7 cellular contexts compared by ENCODE assay signal in genomic region chr16:18923935-18924334, GRCh38. TPM values are rescaled to one million over a fixed set of nuclear protein-coding genes. Genes with fewer than 3 reads are reported as not detected.
DNase-seq lines count a peak whose midpoint lies in the region; ATAC-seq, FAIRE-seq and TF ChIP-seq lines count a peak whose summit lies in the region.
"Not testable (repeated sequence)": the region's sequence is repeated elsewhere in the genome, so short reads cannot be mapped to it uniquely, and the experiment has no call there.

No MANE protein-coding gene starts in this region.

- H3K9me3 ChIP-seq in Karpas-422 (ENCODE audit: low read length); endodermal cell (ENCODE audit: control insufficient read depth, low read length); HepG2 (ENCODE audit: low read length): not testable (repeated sequence)

- H3K4me3 Mint-ChIP-seq in T-helper 2 cell treated with Interferon-gamma antibody and Interleukin-4, amounts not matched to agents 5 μg/mL and 100 μg/mL, for 36 hours, result peak overlapping the region; percentile 94
- peak overlapping the region; percentile 99 for H3K4me3 Mint-ChIP-seq in activated naive CD4-positive, alpha-beta T cell treated with anti-CD3 and anti-CD28 coated beads, Interleukin-2, amount 10 ng/mL, durations not matched to agents 7 days and 5 days
- H3K4me3 Mint-ChIP-seq in endodermal cell (peak overlapping the region; percentile 89), progenitor cell of endocrine pancreas (ENCODE audit: low read depth) (peak overlapping the region; percentile 94)

- not testable (repeated sequence) for TF ChIP-seq EP300 in HepG2 (IDR thresholded peaks at IDR 0.05; ENCODE audit: low read depth in 2 of 2, low read length in 2 of 2); HepG2 (CRISPR knock-in tag; IDR thresholded peaks at IDR 0.05; ENCODE audit: borderline replicate concordance)

- not testable (repeated sequence) for H3K27ac ChIP-seq in Karpas-422 (ENCODE audit: low read length); endodermal cell (ENCODE audit: low read depth, low read length); HepG2 (ENCODE audit: extremely low read length, insufficient read depth, low read length)

- TF ChIP-seq CTCF in GM06990 (IDR thresholded peaks at IDR 0.05; ENCODE audit: insufficient read depth, low read length, poor library complexity, severe bottlenecking); endodermal cell (conservative IDR thresholded peaks at IDR 0.05); HepG2 (CRISPR knock-in tag; IDR thresholded peaks at IDR 0.05); progenitor cell of endocrine pancreas (IDR thresholded peaks at IDR 0.05; ENCODE audit: unreplicated experiment): not testable (repeated sequence)

- DNase-seq in GM06990 (ENCODE audit: extremely low read depth, insufficient read length); Karpas-422; T-helper 2 cell treated with Interferon-gamma antibody and Interleukin-4, amounts not matched to agents 5 μg/mL and 100 μg/mL, for 36 hours (ENCODE audit: low spot score); endodermal cell; HepG2 (ENCODE audit: low spot score); progenitor cell of endocrine pancreas (ENCODE audit: low spot score, unreplicated experiment): not testable (repeated sequence)
- peak; percentile 46 for DNase-seq in activated naive CD4-positive, alpha-beta T cell treated with anti-CD3 and anti-CD28 coated beads, Interleukin-2, amount 10 ng/mL, durations not matched to agents 7 days and 5 days

- CTCF ChIA-PET in activated naive CD4-positive, alpha-beta T cell treated with anti-CD3 and anti-CD28 coated beads, Interleukin-2, amount 10 ng/mL, durations not matched to agents 7 days and 5 days (lab: Charles Lee); HepG2 (lab: Yijun Ruan, JAX; ENCODE audit: low intra/inter-chr PET ratio, low total read pairs): not testable (repeated sequence)

- ATAC-seq in HepG2, result not testable (repeated sequence)

- intact Hi-C loops in HepG2 (cut with micrococcal nuclease; ENCODE audit: unreplicated experiment), result not testable (repeated sequence)

- H4K20me1 ChIP-seq in Karpas-422 (ENCODE audit: insufficient read depth, low read depth, low read length), result peaks cover 12% of the 10 kb centered on the region; the same call in 1 of the 2 replicates
- H4K20me1 ChIP-seq in HepG2 (ENCODE audit: insufficient read depth, low read length), result peaks cover 45% of the 10 kb centered on the region

- H3K4me1 Mint-ChIP-seq in T-helper 2 cell treated with Interferon-gamma antibody and Interleukin-4, amounts not matched to agents 5 μg/mL and 100 μg/mL, for 36 hours (ENCODE audit: low read depth), result peaks cover 24% of the 10 kb centered on the region
- H3K4me1 Mint-ChIP-seq in activated naive CD4-positive, alpha-beta T cell treated with anti-CD3 and anti-CD28 coated beads, Interleukin-2, amount 10 ng/mL, durations not matched to agents 7 days and 5 days, result peaks cover 44% of the 10 kb centered on the region
- not testable (repeated sequence) for H3K4me1 Mint-ChIP-seq in endodermal cell
- H3K4me1 Mint-ChIP-seq in progenitor cell of endocrine pancreas (ENCODE audit: low read depth), result peaks cover 19% of the 10 kb centered on the region

- peak overlapping the region; percentile 92 for H3K4me2 ChIP-seq in Karpas-422 (ENCODE audit: low read depth, low read length, poor library complexity, severe bottlenecking)
- H3K4me2 ChIP-seq in HepG2 (ENCODE audit: low read depth, low read length), result peak overlapping the region; percentile 93

- not testable (repeated sequence) for H2AFZ ChIP-seq in Karpas-422 (ENCODE audit: low read length); HepG2 (ENCODE audit: low read length)

- BruUV-seq in HepG2 (replicated peaks; lab: Mats Ljungman, UMichigan), result not testable (repeated sequence)

- not testable (repeated sequence) for H3K36me3 ChIP-seq in GM06990 (ENCODE audit: control insufficient read depth, insufficient read depth, low read length); Karpas-422 (ENCODE audit: insufficient read depth, low read length); endodermal cell (ENCODE audit: control insufficient read depth, insufficient read depth, low read length); HepG2 (replicated peaks in 1 of 2; ENCODE audit: control insufficient read depth in 1 of 2, insufficient read depth in 2 of 2, low read length in 2 of 2)

- H3K27me3 ChIP-seq in GM06990 (replicated peaks; ENCODE audit: control insufficient read depth, insufficient read depth, low read length); Karpas-422 (ENCODE audit: low read length); endodermal cell (ENCODE audit: control insufficient read depth, insufficient read depth, low read length, poor library complexity, severe bottlenecking); HepG2 (ENCODE audit: control insufficient read depth in 1 of 2, insufficient read depth in 2 of 2, low read length in 2 of 2): not testable (repeated sequence)

- H3K4me1 ChIP-seq in Karpas-422 (ENCODE audit: low read length) (peaks cover 22% of the 10 kb centered on the region), HepG2 (ENCODE audit: insufficient read depth, low read length) (peaks cover 77% of the 10 kb centered on the region)
- not testable (repeated sequence) for H3K4me1 ChIP-seq in endodermal cell (ENCODE audit: control insufficient read depth, insufficient read depth, low read length)

- H3K79me2 ChIP-seq in Karpas-422 (ENCODE audit: low read length) (peaks cover 66% of the 10 kb centered on the region), HepG2 (ENCODE audit: insufficient read depth, low read length) (peaks cover 66% of the 10 kb centered on the region)

- not testable (repeated sequence) for H3K9me3 Mint-ChIP-seq in T-helper 2 cell treated with Interferon-gamma antibody and Interleukin-4, amounts not matched to agents 5 μg/mL and 100 μg/mL, for 36 hours; activated naive CD4-positive, alpha-beta T cell treated with anti-CD3 and anti-CD28 coated beads, Interleukin-2, amount 10 ng/mL, durations not matched to agents 7 days and 5 days; endodermal cell; progenitor cell of endocrine pancreas (ENCODE audit: low read depth)

- H3K27me3 Mint-ChIP-seq in T-helper 2 cell treated with Interferon-gamma antibody and Interleukin-4, amounts not matched to agents 5 μg/mL and 100 μg/mL, for 36 hours (ENCODE audit: low read depth); activated naive CD4-positive, alpha-beta T cell treated with anti-CD3 and anti-CD28 coated beads, Interleukin-2, amount 10 ng/mL, durations not matched to agents 7 days and 5 days; endodermal cell (ENCODE audit: insufficient read depth); progenitor cell of endocrine pancreas: not testable (repeated sequence)

- peaks cover 20% of the 10 kb centered on the region for H3K36me3 Mint-ChIP-seq in T-helper 2 cell treated with Interferon-gamma antibody and Interleukin-4, amounts not matched to agents 5 μg/mL and 100 μg/mL, for 36 hours (ENCODE audit: low read depth)
- H3K36me3 Mint-ChIP-seq in activated naive CD4-positive, alpha-beta T cell treated with anti-CD3 and anti-CD28 coated beads, Interleukin-2, amount 10 ng/mL, durations not matched to agents 7 days and 5 days, result peaks cover 16% of the 10 kb centered on the region
- not testable (repeated sequence) for H3K36me3 Mint-ChIP-seq in endodermal cell (ENCODE audit: low read depth); progenitor cell of endocrine pancreas (ENCODE audit: insufficient read depth)

- H3K27ac Mint-ChIP-seq in T-helper 2 cell treated with Interferon-gamma antibody and Interleukin-4, amounts not matched to agents 5 μg/mL and 100 μg/mL, for 36 hours, result peak overlapping the region; percentile 94
- peak overlapping the region; percentile 98 for H3K27ac Mint-ChIP-seq in activated naive CD4-positive, alpha-beta T cell treated with anti-CD3 and anti-CD28 coated beads, Interleukin-2, amount 10 ng/mL, durations not matched to agents 7 days and 5 days
- not testable (repeated sequence) for H3K27ac Mint-ChIP-seq in endodermal cell
- peak overlapping the region; percentile 84 for H3K27ac Mint-ChIP-seq in progenitor cell of endocrine pancreas

- FAIRE-seq in HepG2 (lab: Jason Lieb, UNC), result not testable (repeated sequence)

- H3K4me3 ChIP-seq in GM06990 (replicated peaks; ENCODE audit: low read depth, low read length) (peak overlapping the region; percentile 37), Karpas-422 (ENCODE audit: low read length) (peak overlapping the region; percentile 91; the same call in 1 of the 2 replicates), endodermal cell (ENCODE audit: low read length) (peak overlapping the region; percentile 91), HepG2 (replicated peaks in 1 of 3; ENCODE audit: insufficient read depth in 1 of 3, low read depth in 2 of 3, low read length in 3 of 3) (peak overlapping the region; percentile 23 to 96 (median 83); a peak in 4 of 6 replicates)

- TF ChIP-seq RAD21 in HepG2 (CRISPR knock-in tag; IDR thresholded peaks at IDR 0.05), result not testable (repeated sequence)

- in situ Hi-C loops in HepG2 (cut with HindIII; ENCODE audit: extremely low pct_ligation_motif_present, low pct_unique_long_range_greater_than_20kb), result not testable (repeated sequence)

- not testable (repeated sequence) for H3K9ac ChIP-seq in Karpas-422 (ENCODE audit: low read length); endodermal cell (ENCODE audit: extremely low read depth, low read length, poor library complexity, severe bottlenecking); HepG2 (ENCODE audit: insufficient read depth, low read depth, low read length)

- not testable (repeated sequence) for TF ChIP-seq POLR2A in HepG2 (IDR thresholded peaks at IDR 0.05; ENCODE audit: insufficient read depth in 1 of 2, low read depth in 2 of 2, low read length in 2 of 2)

- POLR2A ChIA-PET in HepG2 (lab: Yijun Ruan, JAX), result not testable (repeated sequence)

- H3K9me2 ChIP-seq in Karpas-422 (replicated peaks; ENCODE audit: insufficient read depth, low read length), result not testable (repeated sequence)

- 53 to 80% methylated on average over 1 to 4 of the region's 5 CpGs for WGBS in endodermal cell (ENCODE audit: insufficient coverage in 1 of 2, insufficient read length in 1 of 2), 2 experiments
- WGBS in HepG2 (ENCODE audit: low lambda C conversion rate), result 42% methylated on average over 5 of the region's 5 CpGs

RNA-seq across cellular contexts. Expression of gene SMG1, which starts 2.3 kb away (rescaled TPM):
- 63.1 and 91.0 TPM in 2 replicates for total RNA-seq in Karpas-422 (2014; rRNA removed; shearing (Covaris generic); ENCODE audit: low replicate concordance)
- total RNA-seq in endodermal cell (100 to 1,000 TPM; 100 to 113 TPM), HepG2 (2016; rRNA removed; fragmentation: Illumina TruSeq; extraction: Trizol) (53.7 and 72.7 TPM in 2 replicates), progenitor cell of endocrine pancreas (106 and 113 TPM in 2 replicates)
- polyA plus RNA-seq in endodermal cell (2013, experiment 1 of 2), result 25.1 TPM
- polyA plus RNA-seq in endodermal cell (2013, experiment 2 of 2), result 25.6 TPM
- total RNA-seq in HepG2 (2016; cell fraction: cytosol; rRNA removed; fragmentation: Illumina TruSeq; extraction: Trizol; ENCODE audit: low read depth), result 52.2 and 56.7 TPM in 2 replicates
- 50.1 and 65.9 TPM in 2 replicates for total RNA-seq in HepG2 (2016; cell fraction: insoluble cytoplasmic fraction; rRNA removed; fragmentation: Illumina TruSeq; extraction: Trizol)
- 45.7 and 53.5 TPM in 2 replicates for total RNA-seq in HepG2 (2016; cell fraction: membrane; rRNA removed; fragmentation: Illumina TruSeq; extraction: Trizol)
- 131 and 149 TPM in 2 replicates for total RNA-seq in HepG2 (2016; cell fraction: nucleus; rRNA removed; fragmentation: Illumina TruSeq; extraction: Trizol)
- polyA plus RNA-seq in HepG2 (2011; rRNA removed), result 39.1 and 48.7 TPM in 2 replicates
- polyA plus RNA-seq in HepG2 (2011; cell fraction: cytosol; rRNA removed), result 16.8 and 24.6 TPM in 2 replicates
- polyA plus RNA-seq in HepG2 (2011; cell fraction: nucleus; rRNA removed), result 87.4 and 101 TPM in 2 replicates
- 39.6 and 43.6 TPM in 2 replicates for polyA plus RNA-seq in HepG2 (2012)
- polyA plus RNA-seq in HepG2 (2016; cell fraction: cytosol; fragmentation: Illumina TruSeq; extraction: Trizol; ENCODE audit: low read depth), result 2.1 and 2.8 TPM in 2 replicates
- polyA plus RNA-seq in HepG2 (2016; cell fraction: insoluble cytoplasmic fraction; fragmentation: Illumina TruSeq; extraction: Trizol; ENCODE audit: low read depth), result 29.8 and 31.4 TPM in 2 replicates
- 4.7 and 5.7 TPM in 2 replicates for polyA plus RNA-seq in HepG2 (2016; cell fraction: membrane; fragmentation: Illumina TruSeq; extraction: Trizol; ENCODE audit: low read depth)
- polyA plus RNA-seq in HepG2 (2016; cell fraction: nucleus; fragmentation: Illumina TruSeq; extraction: Trizol; ENCODE audit: insufficient read depth, low read depth), result 100 and 114 TPM in 2 replicates
- polyA minus RNA-seq in HepG2 (2011; rRNA and poly(A)+ RNA removed; ENCODE audit: low replicate concordance), result 109 and 150 TPM in 2 replicates
- 67.3 and 79.2 TPM in 2 replicates for polyA minus RNA-seq in HepG2 (2011; cell fraction: cytosol; rRNA and poly(A)+ RNA removed)
- 508 and 586 TPM in 2 replicates for polyA minus RNA-seq in HepG2 (2011; cell fraction: nucleus; rRNA and poly(A)+ RNA removed)

RNA-seq across cellular contexts. Expression of gene TMC7, which starts 59.8 kb away (rescaled TPM):
- not detected in 2 replicates for total RNA-seq in Karpas-422 (2014; rRNA removed; shearing (Covaris generic); ENCODE audit: low replicate concordance)
- total RNA-seq in endodermal cell, result 10 to 100 TPM; 14.9 to 16.6 TPM
- 8.0 TPM for polyA plus RNA-seq in endodermal cell (2013, experiment 1 of 2)
- 8.5 TPM for polyA plus RNA-seq in endodermal cell (2013, experiment 2 of 2)
- 1.2 TPM in 2 replicates for total RNA-seq in HepG2 (2016; rRNA removed; fragmentation: Illumina TruSeq; extraction: Trizol)
- 0.20 and 0.62 TPM in 2 replicates for total RNA-seq in HepG2 (2016; cell fraction: cytosol; rRNA removed; fragmentation: Illumina TruSeq; extraction: Trizol; ENCODE audit: low read depth)
- 0.77 and 1.2 TPM in 2 replicates for total RNA-seq in HepG2 (2016; cell fraction: insoluble cytoplasmic fraction; rRNA removed; fragmentation: Illumina TruSeq; extraction: Trizol)
- total RNA-seq in HepG2 (2016; cell fraction: membrane; rRNA removed; fragmentation: Illumina TruSeq; extraction: Trizol), result 0.62 and 0.74 TPM in 2 replicates
- total RNA-seq in HepG2 (2016; cell fraction: nucleus; rRNA removed; fragmentation: Illumina TruSeq; extraction: Trizol), result 1.6 and 2.1 TPM in 2 replicates
- polyA plus RNA-seq in HepG2 (2011; rRNA removed), result 5.1 and 5.4 TPM in 2 replicates
- polyA plus RNA-seq in HepG2 (2011; cell fraction: cytosol; rRNA removed), result 3.4 and 5.0 TPM in 2 replicates
- 4.3 and 4.5 TPM in 2 replicates for polyA plus RNA-seq in HepG2 (2011; cell fraction: nucleus; rRNA removed)
- polyA plus RNA-seq in HepG2 (2012), result 2.8 and 4.5 TPM in 2 replicates
- polyA plus RNA-seq in HepG2 (2016; cell fraction: cytosol; fragmentation: Illumina TruSeq; extraction: Trizol; ENCODE audit: low read depth), result 0.16 and 0.23 TPM in 2 replicates
- 1.0 and 1.1 TPM in 2 replicates for polyA plus RNA-seq in HepG2 (2016; cell fraction: insoluble cytoplasmic fraction; fragmentation: Illumina TruSeq; extraction: Trizol; ENCODE audit: low read depth)
- polyA plus RNA-seq in HepG2 (2016; cell fraction: membrane; fragmentation: Illumina TruSeq; extraction: Trizol; ENCODE audit: low read depth), result 0.37 and 0.55 TPM in 2 replicates
- polyA plus RNA-seq in HepG2 (2016; cell fraction: nucleus; fragmentation: Illumina TruSeq; extraction: Trizol; ENCODE audit: insufficient read depth, low read depth), result 3.2 TPM in 2 replicates
- 4.8 and 9.6 TPM in 2 replicates for polyA minus RNA-seq in HepG2 (2011; rRNA and poly(A)+ RNA removed; ENCODE audit: low replicate concordance)
- 6.1 and 6.4 TPM in 2 replicates for polyA minus RNA-seq in HepG2 (2011; cell fraction: cytosol; rRNA and poly(A)+ RNA removed)
- polyA minus RNA-seq in HepG2 (2011; cell fraction: nucleus; rRNA and poly(A)+ RNA removed), result 7.6 and 10.7 TPM in 2 replicates
- 4.8 and 6.2 TPM in 2 replicates for total RNA-seq in progenitor cell of endocrine pancreas

Comparison
In these comparisons a context has a peak if more than half of its experiments do, and no peak if none do; other contexts are left out.
1. H3K4me3 ChIP-seq: peak in every context shown above with its lines; median percentile 91 in Karpas-422; 91 in endodermal cell; 83 in HepG2; 37 in GM06990.